Comparison of ENCODE assay signal across 1 cellular context in genomic region chr3:195001961-195002861, GRCh38.
TF ChIP-seq lines count a peak whose summit lies in the region.

No MANE protein-coding gene starts in this region.

TF ChIP-seq in HEK293, 187 proteins besides CTCF, POLR2A, EP300 and RAD21 (continued from another document):
- no peak for TF ChIP-seq ZNF513 (tag by site-specific recombination; IDR thresholded peaks at IDR 0.05)
